In genomic region chr3:191721983-191722382, GRCh38 we compare ENCODE assay signal across 1 cellular context.
TF ChIP-seq lines count a peak whose summit lies in the region.

No MANE protein-coding gene starts in this region.

TF ChIP-seq in HepG2, 621 proteins besides CTCF, POLR2A, EP300 and RAD21 (continued from another document and continues in another):
- TF ChIP-seq AHDC1 (CRISPR knock-in tag; IDR thresholded peaks at IDR 0.05; ENCODE audit: borderline replicate concordance) (0 out of 2 replicates have a peak, but pooled peaks have one; percentile 15), FOXP4 (CRISPR knock-in tag; IDR thresholded peaks at IDR 0.05) (peak; percentile 32; the same call in 1 of the 2 replicates), FOXA3 (CRISPR knock-in tag; IDR thresholded peaks at IDR 0.05) (0 out of 2 replicates have a peak, but pooled peaks have one; percentile 37), ZBTB20 (CRISPR knock-in tag; IDR thresholded peaks at IDR 0.05; ENCODE audit: borderline replicate concordance, low read depth) (no peak), IRX3 (CRISPR knock-in tag; IDR thresholded peaks at IDR 0.05; ENCODE audit: borderline replicate concordance, low read depth) (no peak), ZBTB7A (CRISPR knock-in tag; IDR thresholded peaks at IDR 0.05) (no peak), TOPORS (CRISPR knock-in tag; IDR thresholded peaks at IDR 0.05) (no peak), SSRP1 (CRISPR knock-in tag; IDR thresholded peaks at IDR 0.05) (no peak), FOXK1 (CRISPR knock-in tag; IDR thresholded peaks at IDR 0.05; ENCODE audit: borderline replicate concordance, low read depth) (peak; percentile 24; the same call in 1 of the 2 replicates), ZNF160 (CRISPR knock-in tag; IDR thresholded peaks at IDR 0.05) (no peak), RARA (CRISPR knock-in tag; IDR thresholded peaks at IDR 0.05) (peak; percentile 73), SRSF4 (IDR thresholded peaks at IDR 0.05; ENCODE audit: low read depth, low read length, poor library complexity, severe bottlenecking) (no peak), ZSCAN29 (CRISPR knock-in tag; conservative IDR thresholded peaks at IDR 0.05) (no peak), NBN (conservative IDR thresholded peaks at IDR 0.05) (no peak)
- TF ChIP-seq, protein P1, sequence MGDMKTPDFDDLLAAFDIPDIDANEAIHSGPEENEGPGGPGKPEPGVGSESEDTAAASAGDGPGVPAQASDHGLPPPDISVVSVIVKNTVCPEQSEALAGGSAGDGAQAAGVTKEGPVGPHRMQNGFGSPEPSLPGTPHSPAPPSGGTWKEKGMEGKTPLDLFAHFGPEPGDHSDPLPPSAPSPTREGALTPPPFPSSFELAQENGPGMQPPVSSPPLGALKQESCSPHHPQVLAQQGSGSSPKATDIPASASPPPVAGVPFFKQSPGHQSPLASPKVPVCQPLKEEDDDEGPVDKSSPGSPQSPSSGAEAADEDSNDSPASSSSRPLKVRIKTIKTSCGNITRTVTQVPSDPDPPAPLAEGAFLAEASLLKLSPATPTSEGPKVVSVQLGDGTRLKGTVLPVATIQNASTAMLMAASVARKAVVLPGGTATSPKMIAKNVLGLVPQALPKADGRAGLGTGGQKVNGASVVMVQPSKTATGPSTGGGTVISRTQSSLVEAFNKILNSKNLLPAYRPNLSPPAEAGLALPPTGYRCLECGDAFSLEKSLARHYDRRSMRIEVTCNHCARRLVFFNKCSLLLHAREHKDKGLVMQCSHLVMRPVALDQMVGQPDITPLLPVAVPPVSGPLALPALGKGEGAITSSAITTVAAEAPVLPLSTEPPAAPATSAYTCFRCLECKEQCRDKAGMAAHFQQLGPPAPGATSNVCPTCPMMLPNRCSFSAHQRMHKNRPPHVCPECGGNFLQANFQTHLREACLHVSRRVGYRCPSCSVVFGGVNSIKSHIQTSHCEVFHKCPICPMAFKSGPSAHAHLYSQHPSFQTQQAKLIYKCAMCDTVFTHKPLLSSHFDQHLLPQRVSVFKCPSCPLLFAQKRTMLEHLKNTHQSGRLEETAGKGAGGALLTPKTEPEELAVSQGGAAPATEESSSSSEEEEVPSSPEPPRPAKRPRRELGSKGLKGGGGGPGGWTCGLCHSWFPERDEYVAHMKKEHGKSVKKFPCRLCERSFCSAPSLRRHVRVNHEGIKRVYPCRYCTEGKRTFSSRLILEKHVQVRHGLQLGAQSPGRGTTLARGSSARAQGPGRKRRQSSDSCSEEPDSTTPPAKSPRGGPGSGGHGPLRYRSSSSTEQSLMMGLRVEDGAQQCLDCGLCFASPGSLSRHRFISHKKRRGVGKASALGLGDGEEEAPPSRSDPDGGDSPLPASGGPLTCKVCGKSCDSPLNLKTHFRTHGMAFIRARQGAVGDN (CRISPR knock-in tag; IDR thresholded peaks at IDR 0.05): no peak
- TF ChIP-seq, protein P2, sequence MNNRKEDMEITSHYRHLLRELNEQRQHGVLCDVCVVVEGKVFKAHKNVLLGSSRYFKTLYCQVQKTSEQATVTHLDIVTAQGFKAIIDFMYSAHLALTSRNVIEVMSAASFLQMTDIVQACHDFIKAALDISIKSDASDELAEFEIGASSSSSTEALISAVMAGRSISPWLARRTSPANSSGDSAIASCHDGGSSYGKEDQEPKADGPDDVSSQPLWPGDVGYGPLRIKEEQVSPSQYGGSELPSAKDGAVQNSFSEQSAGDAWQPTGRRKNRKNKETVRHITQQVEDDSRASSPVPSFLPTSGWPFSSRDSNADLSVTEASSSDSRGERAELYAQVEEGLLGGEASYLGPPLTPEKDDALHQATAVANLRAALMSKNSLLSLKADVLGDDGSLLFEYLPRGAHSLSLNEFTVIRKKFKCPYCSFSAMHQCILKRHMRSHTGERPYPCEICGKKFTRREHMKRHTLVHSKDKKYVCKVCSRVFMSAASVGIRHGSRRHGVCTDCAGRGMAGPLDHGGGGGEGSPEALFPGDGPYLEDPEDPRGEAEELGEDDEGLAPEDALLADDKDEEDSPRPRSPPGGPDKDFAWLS (CRISPR knock-in tag; IDR thresholded peaks at IDR 0.05; ENCODE audit: borderline replicate concordance): no peak
- TF ChIP-seq, protein P3, sequence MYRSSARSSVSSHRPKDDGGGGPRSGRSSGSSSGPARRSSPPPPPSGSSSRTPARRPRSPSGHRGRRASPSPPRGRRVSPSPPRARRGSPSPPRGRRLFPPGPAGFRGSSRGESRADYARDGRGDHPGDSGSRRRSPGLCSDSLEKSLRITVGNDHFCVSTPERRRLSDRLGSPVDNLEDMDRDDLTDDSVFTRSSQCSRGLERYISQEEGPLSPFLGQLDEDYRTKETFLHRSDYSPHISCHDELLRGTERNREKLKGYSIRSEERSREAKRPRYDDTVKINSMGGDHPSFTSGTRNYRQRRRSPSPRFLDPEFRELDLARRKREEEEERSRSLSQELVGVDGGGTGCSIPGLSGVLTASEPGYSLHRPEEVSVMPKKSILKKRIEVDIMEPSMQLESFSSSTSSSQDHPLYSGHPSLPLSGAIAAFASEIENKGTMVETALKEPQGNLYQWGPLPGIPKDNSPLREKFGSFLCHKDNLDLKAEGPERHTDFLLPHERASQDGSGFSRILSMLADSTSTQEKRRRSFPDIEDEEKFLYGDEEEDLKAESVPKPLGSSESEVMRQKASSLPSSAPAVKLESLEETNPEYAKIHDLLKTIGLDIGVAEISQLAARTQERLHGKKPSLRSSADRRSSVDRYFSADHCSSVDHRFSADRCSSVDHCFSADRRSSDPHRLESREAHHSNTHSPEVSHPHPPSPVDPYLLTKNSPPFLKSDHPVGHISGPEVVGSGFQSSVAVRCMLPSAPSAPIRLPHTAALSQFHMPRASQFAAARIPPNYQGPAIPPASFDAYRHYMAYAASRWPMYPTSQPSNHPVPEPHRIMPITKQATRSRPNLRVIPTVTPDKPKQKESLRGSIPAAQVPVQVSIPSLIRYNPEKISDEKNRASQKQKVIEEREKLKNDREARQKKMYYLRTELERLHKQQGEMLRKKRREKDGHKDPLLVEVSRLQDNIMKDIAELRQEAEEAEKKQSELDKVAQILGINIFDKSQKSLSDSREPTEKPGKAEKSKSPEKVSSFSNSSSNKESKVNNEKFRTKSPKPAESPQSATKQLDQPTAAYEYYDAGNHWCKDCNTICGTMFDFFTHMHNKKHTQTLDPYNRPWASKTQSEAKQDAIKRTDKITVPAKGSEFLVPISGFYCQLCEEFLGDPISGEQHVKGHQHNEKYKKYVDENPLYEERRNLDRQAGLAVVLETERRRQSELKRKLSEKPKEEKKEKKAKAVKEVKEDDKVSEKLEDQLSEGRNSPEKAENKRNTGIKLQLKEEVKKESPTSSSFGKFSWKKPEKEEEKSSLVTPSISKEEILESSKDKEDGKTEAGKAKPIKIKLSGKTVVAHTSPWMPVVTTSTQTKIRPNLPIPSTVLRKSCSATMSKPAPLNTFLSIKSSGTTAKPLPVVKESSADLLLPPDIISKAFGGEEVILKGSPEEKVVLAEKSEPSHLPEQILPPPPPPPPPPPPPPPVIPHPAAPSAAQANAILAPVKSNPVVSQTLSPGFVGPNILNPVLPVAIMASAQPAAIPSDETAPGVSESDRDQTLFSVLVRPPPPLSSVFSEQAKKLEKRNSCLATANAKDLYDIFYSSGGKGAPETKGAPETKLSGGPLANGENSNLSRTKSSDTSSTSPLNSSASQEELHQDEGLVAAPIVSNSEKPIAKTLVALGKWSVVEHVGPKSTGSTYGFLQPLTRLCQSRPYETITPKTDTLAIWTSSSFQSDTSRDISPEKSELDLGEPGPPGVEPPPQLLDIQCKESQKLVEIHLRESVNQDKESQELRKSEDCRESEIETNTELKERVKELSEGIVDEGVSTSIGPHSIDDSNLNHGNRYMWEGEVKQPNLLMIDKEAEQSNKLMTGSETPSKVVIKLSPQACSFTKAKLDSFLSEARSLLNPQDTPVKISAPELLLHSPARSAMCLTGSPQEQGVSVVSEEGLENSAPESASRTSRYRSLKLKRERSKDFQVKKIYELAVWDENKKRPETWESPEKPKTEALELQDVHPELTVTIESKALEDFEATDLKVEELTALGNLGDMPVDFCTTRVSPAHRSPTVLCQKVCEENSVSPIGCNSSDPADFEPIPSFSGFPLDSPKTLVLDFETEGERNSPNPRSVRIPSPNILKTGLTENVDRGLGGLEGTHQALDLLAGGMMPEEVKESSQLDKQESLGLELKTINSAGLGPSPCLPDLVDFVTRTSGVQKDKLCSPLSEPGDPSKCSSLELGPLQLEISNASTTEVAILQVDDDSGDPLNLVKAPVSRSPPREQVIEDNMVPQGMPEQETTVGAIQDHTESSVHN (CRISPR knock-in tag; IDR thresholded peaks at IDR 0.05): no peak
- TF ChIP-seq, protein P4, sequence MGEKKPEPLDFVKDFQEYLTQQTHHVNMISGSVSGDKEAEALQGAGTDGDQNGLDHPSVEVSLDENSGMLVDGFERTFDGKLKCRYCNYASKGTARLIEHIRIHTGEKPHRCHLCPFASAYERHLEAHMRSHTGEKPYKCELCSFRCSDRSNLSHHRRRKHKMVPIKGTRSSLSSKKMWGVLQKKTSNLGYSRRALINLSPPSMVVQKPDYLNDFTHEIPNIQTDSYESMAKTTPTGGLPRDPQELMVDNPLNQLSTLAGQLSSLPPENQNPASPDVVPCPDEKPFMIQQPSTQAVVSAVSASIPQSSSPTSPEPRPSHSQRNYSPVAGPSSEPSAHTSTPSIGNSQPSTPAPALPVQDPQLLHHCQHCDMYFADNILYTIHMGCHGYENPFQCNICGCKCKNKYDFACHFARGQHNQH (CRISPR knock-in tag; IDR thresholded peaks at IDR 0.05): 0 out of 2 replicates have a peak, but pooled peaks have one; percentile 31
- TF ChIP-seq, protein P5, sequence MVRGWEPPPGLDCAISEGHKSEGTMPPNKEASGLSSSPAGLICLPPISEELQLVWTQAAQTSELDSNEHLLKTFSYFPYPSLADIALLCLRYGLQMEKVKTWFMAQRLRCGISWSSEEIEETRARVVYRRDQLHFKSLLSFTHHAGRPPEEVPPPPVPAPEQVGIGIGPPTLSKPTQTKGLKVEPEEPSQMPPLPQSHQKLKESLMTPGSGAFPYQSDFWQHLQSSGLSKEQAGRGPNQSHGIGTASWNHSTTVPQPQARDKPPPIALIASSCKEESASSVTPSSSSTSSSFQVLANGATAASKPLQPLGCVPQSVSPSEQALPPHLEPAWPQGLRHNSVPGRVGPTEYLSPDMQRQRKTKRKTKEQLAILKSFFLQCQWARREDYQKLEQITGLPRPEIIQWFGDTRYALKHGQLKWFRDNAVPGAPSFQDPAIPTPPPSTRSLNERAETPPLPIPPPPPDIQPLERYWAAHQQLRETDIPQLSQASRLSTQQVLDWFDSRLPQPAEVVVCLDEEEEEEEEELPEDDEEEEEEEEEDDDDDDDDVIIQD (CRISPR knock-in tag; IDR thresholded peaks at IDR 0.05; ENCODE audit: low read depth): peak; percentile 77; the same call in 1 of the 2 replicates
- TF ChIP-seq, protein P6, sequence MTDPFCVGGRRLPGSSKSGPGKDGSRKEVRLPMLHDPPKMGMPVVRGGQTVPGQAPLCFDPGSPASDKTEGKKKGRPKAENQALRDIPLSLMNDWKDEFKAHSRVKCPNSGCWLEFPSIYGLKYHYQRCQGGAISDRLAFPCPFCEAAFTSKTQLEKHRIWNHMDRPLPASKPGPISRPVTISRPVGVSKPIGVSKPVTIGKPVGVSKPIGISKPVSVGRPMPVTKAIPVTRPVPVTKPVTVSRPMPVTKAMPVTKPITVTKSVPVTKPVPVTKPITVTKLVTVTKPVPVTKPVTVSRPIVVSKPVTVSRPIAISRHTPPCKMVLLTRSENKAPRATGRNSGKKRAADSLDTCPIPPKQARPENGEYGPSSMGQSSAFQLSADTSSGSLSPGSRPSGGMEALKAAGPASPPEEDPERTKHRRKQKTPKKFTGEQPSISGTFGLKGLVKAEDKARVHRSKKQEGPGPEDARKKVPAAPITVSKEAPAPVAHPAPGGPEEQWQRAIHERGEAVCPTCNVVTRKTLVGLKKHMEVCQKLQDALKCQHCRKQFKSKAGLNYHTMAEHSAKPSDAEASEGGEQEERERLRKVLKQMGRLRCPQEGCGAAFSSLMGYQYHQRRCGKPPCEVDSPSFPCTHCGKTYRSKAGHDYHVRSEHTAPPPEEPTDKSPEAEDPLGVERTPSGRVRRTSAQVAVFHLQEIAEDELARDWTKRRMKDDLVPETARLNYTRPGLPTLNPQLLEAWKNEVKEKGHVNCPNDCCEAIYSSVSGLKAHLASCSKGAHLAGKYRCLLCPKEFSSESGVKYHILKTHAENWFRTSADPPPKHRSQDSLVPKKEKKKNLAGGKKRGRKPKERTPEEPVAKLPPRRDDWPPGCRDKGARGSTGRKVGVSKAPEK (CRISPR knock-in tag; IDR thresholded peaks at IDR 0.05; ENCODE audit: borderline replicate concordance): no peak
